In the genomic region with DNA sequence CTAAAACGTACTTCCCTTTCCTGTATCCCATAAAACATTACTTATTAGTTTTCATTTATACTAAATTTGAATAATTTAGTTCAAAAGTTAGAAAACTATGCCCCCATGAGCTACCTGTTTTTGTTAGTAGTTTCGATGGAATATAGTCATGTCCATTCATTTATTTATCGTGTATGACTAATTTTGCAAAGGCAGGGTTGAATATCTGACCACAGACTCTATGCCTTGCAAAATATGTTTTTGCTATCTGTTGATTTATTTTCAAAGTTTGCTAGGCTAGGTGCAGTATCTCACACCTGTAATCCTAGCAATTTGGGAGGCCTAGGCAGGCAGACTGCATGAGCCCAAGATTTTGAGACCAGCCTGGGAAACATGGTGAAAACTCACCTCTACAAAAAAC, we compare ENCODE assay signal across 28 cellular contexts.
DNase-seq lines count a peak whose midpoint lies in the region; ATAC-seq and TF ChIP-seq lines count a peak whose summit lies in the region.
"Had no signal": no experiment of that assay in that cellular context is flagged by ENCODE, and none has a peak within 500 bp of the region (broad histone marks: within the 10 kb centered on the region; RNA-seq: fewer than 3 reads in every experiment).

No MANE protein-coding gene starts in this region.

- DNase-seq in activated CD8-positive, alpha-beta memory T cell treated with anti-CD3 and anti-CD28 coated beads, Interleukin-2, amount 10 ng/mL, durations not matched to agents 7 days and 5 days, result no peak
- DNase-seq in activated CD8-positive, alpha-beta memory T cell treated with anti-CD3 and anti-CD28 coated beads, Interleukin-2, amount 50 U/mL, for 4 hours, result no peak
- no peak for DNase-seq in WTC11 (ENCODE audit: low spot score)
- no peak for DNase-seq in endodermal cell
- no peak for DNase-seq in NCI-H1092 treated with DMSO at 0.1 percent for 48 hours (lab: John Stamatoyannopoulos, UW)
- no peak for DNase-seq in NCI-H82 (lab: John Stamatoyannopoulos, UW)
- DNase-seq: 8988T, ACHN, BE2C, Calu3, DMS153, DND-41, GM23248, HFFc6, MM.1S, NCI-H1417, NCI-H1694, NCI-H2029 treated with DMSO at 0.1 percent for 48 hours, NCI-H446 treated with DMSO at 0.1 percent for 48 hours, NCI-H526, Right ventricle myocardium superior, RPMI8226 had no signal

- TF ChIP-seq CTCF in WTC11 (IDR thresholded peaks at IDR 0.05) (no peak), endodermal cell (conservative IDR thresholded peaks at IDR 0.05) (no peak)

- H3K27me3 Mint-ChIP-seq in activated CD8-positive, alpha-beta memory T cell treated with anti-CD3 and anti-CD28 coated beads, Interleukin-2, amount 10 ng/mL, durations not matched to agents 7 days and 5 days, result no peaks in the 10 kb centered on the region
- no peaks in the 10 kb centered on the region for H3K27me3 Mint-ChIP-seq in WTC11 (ENCODE audit: low read depth)
- H3K27me3 Mint-ChIP-seq in endodermal cell (ENCODE audit: insufficient read depth), result no peaks in the 10 kb centered on the region
- H3K27me3 Mint-ChIP-seq: IgD-negative memory B cell had no signal

- peak overlapping the region; percentile 70 for H3K27ac Mint-ChIP-seq in activated CD8-positive, alpha-beta memory T cell treated with anti-CD3 and anti-CD28 coated beads, Interleukin-2, amount 10 ng/mL, durations not matched to agents 7 days and 5 days
- peak overlapping the region; percentile 84 for H3K27ac Mint-ChIP-seq in WTC11
- H3K27ac Mint-ChIP-seq in endodermal cell, result peak overlapping the region; percentile 39
- H3K27ac Mint-ChIP-seq: CD14-positive monocyte, HFFc6 had no signal

- no peaks in the 10 kb centered on the region for H3K9me3 Mint-ChIP-seq in activated CD8-positive, alpha-beta memory T cell treated with anti-CD3 and anti-CD28 coated beads, Interleukin-2, amount 10 ng/mL, durations not matched to agents 7 days and 5 days (ENCODE audit: low read depth)
- H3K9me3 Mint-ChIP-seq in WTC11 (no peaks in the 10 kb centered on the region), endodermal cell (no peaks in the 10 kb centered on the region)
- H3K9me3 Mint-ChIP-seq: CD14-positive monocyte, HFFc6, IgD-negative memory B cell had no signal

- H3K27ac ChIP-seq in endodermal cell (ENCODE audit: low read depth, low read length), result no peak overlapping the region
- H3K27ac ChIP-seq: GM23248, KMS-11, SJSA1 had no signal

- H3K36me3 ChIP-seq in endodermal cell (ENCODE audit: control insufficient read depth, insufficient read depth, low read length), result peaks cover 91% of the 10 kb centered on the region

- POLR2A ChIA-PET in WTC11 (lab: Charles Lee), result no interaction called here

- no peak overlapping the region for H3K4me3 Mint-ChIP-seq in activated CD8-positive, alpha-beta memory T cell treated with anti-CD3 and anti-CD28 coated beads, Interleukin-2, amount 10 ng/mL, durations not matched to agents 7 days and 5 days
- H3K4me3 Mint-ChIP-seq in WTC11 (no peak overlapping the region), endodermal cell (no peak overlapping the region)
- H3K4me3 Mint-ChIP-seq: CD14-positive monocyte, HFFc6, IgD-negative memory B cell had no signal

- H3K36me3 Mint-ChIP-seq in activated CD8-positive, alpha-beta memory T cell treated with anti-CD3 and anti-CD28 coated beads, Interleukin-2, amount 10 ng/mL, durations not matched to agents 7 days and 5 days, result peaks cover 56% of the 10 kb centered on the region
- peaks cover 71% of the 10 kb centered on the region for H3K36me3 Mint-ChIP-seq in WTC11
- H3K36me3 Mint-ChIP-seq in endodermal cell (ENCODE audit: low read depth), result peaks cover 76% of the 10 kb centered on the region

- H3K9me3 ChIP-seq in endodermal cell (ENCODE audit: control insufficient read depth, low read length), result no peaks in the 10 kb centered on the region
- H3K9me3 ChIP-seq: BE2C, HAP-1, SJSA1 had no signal

- no peak for ATAC-seq in activated CD8-positive, alpha-beta memory T cell treated with anti-CD3 and anti-CD28 coated beads, Interleukin-2, amount 10 ng/mL, durations not matched to agents 7 days and 5 days
- ATAC-seq in WTC11 (no peak), HG03460 (IDR thresholded peaks at IDR 0.05; ENCODE audit: unreplicated experiment) (no peak)

- 97 to 100% methylated on average over 2 to 3 of the region's 3 CpGs for WGBS in endodermal cell (ENCODE audit: insufficient coverage in 1 of 2, insufficient read length in 1 of 2), 2 experiments

- no peak overlapping the region for H3K9ac ChIP-seq in endodermal cell (ENCODE audit: extremely low read depth, low read length, poor library complexity, severe bottlenecking)
- H3K9ac ChIP-seq: GM23248, KMS-11 had no signal

- H3K4me1 Mint-ChIP-seq in activated CD8-positive, alpha-beta memory T cell treated with anti-CD3 and anti-CD28 coated beads, Interleukin-2, amount 10 ng/mL, durations not matched to agents 7 days and 5 days, result peaks cover 16% of the 10 kb centered on the region
- H3K4me1 Mint-ChIP-seq in WTC11 (peaks cover 17% of the 10 kb centered on the region), endodermal cell (no peaks in the 10 kb centered on the region)
- H3K4me1 Mint-ChIP-seq: CD14-positive monocyte, IgD-negative memory B cell had no signal

- H3K4me1 ChIP-seq in endodermal cell (ENCODE audit: control insufficient read depth, insufficient read depth, low read length), result no peaks in the 10 kb centered on the region
- H3K4me1 ChIP-seq: BE2C, SJSA1 had no signal

- H3K4me3 ChIP-seq in endodermal cell (ENCODE audit: low read length), result no peak overlapping the region
- H3K4me3 ChIP-seq: GM23248, HAP-1, SJSA1 had no signal

- CTCF ChIA-PET in activated CD8-positive, alpha-beta memory T cell treated with anti-CD3 and anti-CD28 coated beads, Interleukin-2, amount 10 ng/mL, durations not matched to agents 7 days and 5 days (lab: Charles Lee), result no interaction called here
- CTCF ChIA-PET in WTC11 (lab: Charles Lee), result interaction anchor here (0.6 kb wide), 1 partner anchor 1117 kb away, joined by 3 read pairs; the partner anchor contains the start of gene TLR10

- no peaks in the 10 kb centered on the region for H3K27me3 ChIP-seq in endodermal cell (ENCODE audit: control insufficient read depth, insufficient read depth, low read length, poor library complexity, severe bottlenecking)
- H3K27me3 ChIP-seq: BE2C, SJSA1 had no signal

TF ChIP-seq in WTC11, 78 proteins besides CTCF, POLR2A, EP300 and RAD21:
- no peak for TF ChIP-seq ZNF423 (CRISPR knock-in tag; IDR thresholded peaks at IDR 0.05)
